ENCODE assay signal across 20 cellular contexts in genomic region chr18:2933995-2934394, GRCh38.
"Had no signal": no experiment of that assay in that cellular context is flagged by ENCODE, and none has a peak within 500 bp of the region (broad histone marks: within the 10 kb centered on the region; RNA-seq: fewer than 3 reads in every experiment).

No MANE protein-coding gene starts in this region.

- H3K4me1 ChIP-seq: esophagus squamous epithelium, SJCRH30, vagina had no signal

- ATAC-seq: body of pancreas, left lung had no signal

- H3K27ac ChIP-seq: body of pancreas, coronary artery, esophagus squamous epithelium, left lung, SJCRH30, transverse colon, vagina had no signal

- H3K27me3 ChIP-seq: body of pancreas, esophagus squamous epithelium, left lung, SJCRH30, transverse colon, vagina had no signal

- DNase-seq: activated CD4-positive, CD25-positive, alpha-beta regulatory T cell treated with anti-CD3 and anti-CD28 coated beads, Interleukin-2, amount 50 U/mL, for 72 hours; activated gamma-delta T cell treated with Interleukin-2 at 50 U/mL for 16 hours; activated T-cell treated with anti-CD3 and anti-CD28 coated beads for 4 hours; amygdala; body of pancreas; central memory CD4-positive, alpha-beta T cell; effector CD4-positive, alpha-beta T cell; esophagus squamous epithelium; hippocampal formation; left lung; mammary epithelial cell; naive B cell; SJCRH30; stimulated activated CD4-positive, alpha-beta T cell treated with anti-CD3 and anti-CD28 coated beads, Interleukin-1b, Interleukin-23, amount 100 ng/mL, for 48 hours; T-helper 9 cell; transverse colon had no signal

- H3K9me3 ChIP-seq: body of pancreas, esophagus squamous epithelium, left lung, SJCRH30, transverse colon, vagina had no signal

- H3K9me3 Mint-ChIP-seq: naive B cell had no signal

- H3K27me3 Mint-ChIP-seq: naive B cell had no signal

- H3K4me3 ChIP-seq: body of pancreas, coronary artery, esophagus squamous epithelium, left lung, SJCRH30, transverse colon, vagina had no signal

- H3K36me3 Mint-ChIP-seq: naive B cell had no signal

- FAIRE-seq: endothelial cell of umbilical vein, keratinocyte had no signal

- H3K4me3 Mint-ChIP-seq: naive B cell had no signal
